Comparison of ENCODE assay signal across 8 cellular contexts in the genomic region with DNA sequence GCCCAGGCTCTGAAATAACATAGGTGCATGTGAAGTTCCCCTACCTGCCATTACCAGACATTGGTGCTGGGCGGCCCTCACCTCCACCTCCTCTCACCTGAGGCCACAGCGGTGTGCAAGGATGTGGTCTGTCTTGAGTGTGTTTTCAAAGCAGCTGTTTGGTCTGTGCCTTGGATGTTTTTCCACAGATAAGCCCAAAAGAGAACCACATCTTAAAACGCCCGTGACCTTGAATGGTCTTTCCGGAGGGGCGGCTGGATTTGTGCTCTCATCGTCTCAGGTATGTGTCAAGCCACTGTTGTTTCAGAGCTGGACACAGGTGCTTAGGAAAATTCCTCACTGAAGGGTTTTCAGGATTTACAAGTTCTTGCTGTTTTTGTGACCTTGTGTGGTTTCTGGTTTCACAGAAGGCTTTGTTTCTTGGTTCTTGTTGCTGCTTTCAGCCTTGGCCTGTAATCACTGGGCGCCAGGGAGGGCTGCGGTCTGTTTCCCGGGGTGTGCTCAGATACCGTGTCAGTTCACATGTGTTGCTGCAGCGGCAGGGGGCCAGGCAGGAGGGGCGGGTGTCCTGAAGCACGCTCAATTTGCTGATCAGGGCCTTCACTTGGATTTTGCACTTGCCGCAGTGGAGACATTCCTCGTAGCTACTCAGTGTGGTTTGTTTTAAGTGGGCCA.
DNase-seq lines count a peak whose midpoint lies in the region; ATAC-seq and TF ChIP-seq lines count a peak whose summit lies in the region.

No MANE protein-coding gene starts in this region.

- H3K4me1 ChIP-seq in left lung: peaks cover 10 to 45% of the 10 kb centered on the region in 2 donors
- peaks cover 4% of the 10 kb centered on the region for H3K4me1 ChIP-seq in effector memory CD4-positive, alpha-beta T cell (ENCODE audit: control insufficient read depth, insufficient read depth, low read length, poor library complexity, severe bottlenecking)

- DNase-seq in Right ventricle myocardium inferior (ENCODE audit: missing footprints) (no peak), cardiac septum (ENCODE audit: low spot score) (no peak), left lung (peak in 1 of 2 donors; percentile 52), iPS-NIHi7 (ENCODE audit: extremely low spot score) (no peak), COLO668 (lab: John Stamatoyannopoulos, UW; ENCODE audit: unreplicated experiment) (no peak)
- DNase-seq in activated naive CD4-positive, alpha-beta T cell treated with anti-CD3 and anti-CD28 coated beads, Interleukin-2, amount 50 U/mL, for 72 hours (ENCODE audit: low spot score in 2 of 2): no peak
- DNase-seq in effector memory CD4-positive, alpha-beta T cell: no peak

- H3K9me3 Mint-ChIP-seq in activated naive CD4-positive, alpha-beta T cell treated with anti-CD3 and anti-CD28 coated beads, Interleukin-2, amount 50 U/mL, for 72 hours: no peaks in the 10 kb centered on the region

- H3K36me3 ChIP-seq in left lung: no peaks in the 10 kb centered on the region
- no peaks in the 10 kb centered on the region for H3K36me3 ChIP-seq in effector memory CD4-positive, alpha-beta T cell (ENCODE audit: control insufficient read depth, insufficient read depth, low read length)

- peak overlapping the region; percentile 79 to 90 for H3K27ac Mint-ChIP-seq in activated naive CD4-positive, alpha-beta T cell treated with anti-CD3 and anti-CD28 coated beads, Interleukin-2, amount 50 U/mL, for 72 hours

- no peaks in the 10 kb centered on the region for H3K27me3 ChIP-seq in left lung
- H3K27me3 ChIP-seq in effector memory CD4-positive, alpha-beta T cell (replicated peaks; ENCODE audit: control insufficient read depth, insufficient read depth, low read length, poor library complexity, severe bottlenecking): no peaks in the 10 kb centered on the region

- H3K36me3 Mint-ChIP-seq in activated naive CD4-positive, alpha-beta T cell treated with anti-CD3 and anti-CD28 coated beads, Interleukin-2, amount 50 U/mL, for 72 hours: no peaks in the 10 kb centered on the region

- peak overlapping the region in 1 of 2 donors; percentile 58 for H3K27ac ChIP-seq in left lung
- H3K27ac ChIP-seq in effector memory CD4-positive, alpha-beta T cell (ENCODE audit: insufficient read depth, low read length, poor library complexity, severe bottlenecking): no peak overlapping the region

- no peaks in the 10 kb centered on the region for H3K9me3 ChIP-seq in left lung
- no peaks in the 10 kb centered on the region for H3K9me3 ChIP-seq in effector memory CD4-positive, alpha-beta T cell (ENCODE audit: control insufficient read depth, low read length)

- TF ChIP-seq CTCF in left lung (IDR thresholded peaks at IDR 0.05): no peak

- intact Hi-C loops in Right ventricle myocardium inferior (cut with DNase I): loop anchor here (5.0 kb wide), 2 partner anchors 44 to 104 kb away; no protein-coding TSS in a partner anchor
- intact Hi-C loops in cardiac septum (cut with DNase I): loop anchor here (2.0 to 5.0 kb wide), 2 partner anchors 56 to 281 kb away; no protein-coding TSS in a partner anchor
- intact Hi-C loops in left lung (cut with DNase I): loop anchor here in 1 of 2 donors (10.0 kb wide), 2 partner anchors 128 to 288 kb away; no protein-coding TSS in a partner anchor

- ATAC-seq in Right ventricle myocardium inferior: peak; percentile 50
- ATAC-seq in HG03460 (IDR thresholded peaks at IDR 0.05; ENCODE audit: unreplicated experiment): peak; percentile 75
- peak; percentile 57 to 60 for ATAC-seq in activated naive CD4-positive, alpha-beta T cell treated with anti-CD3 and anti-CD28 coated beads, Interleukin-2, amount 50 U/mL, for 72 hours
- peak; percentile 63 for ATAC-seq in left lung

- no peak overlapping the region for H3K4me3 ChIP-seq in left lung
- H3K4me3 ChIP-seq in effector memory CD4-positive, alpha-beta T cell (ENCODE audit: insufficient read depth, low read depth, low read length, poor library complexity, severe bottlenecking): no peak overlapping the region
